Comparison of ENCODE assay signal across 1 cellular context in the genomic region with DNA sequence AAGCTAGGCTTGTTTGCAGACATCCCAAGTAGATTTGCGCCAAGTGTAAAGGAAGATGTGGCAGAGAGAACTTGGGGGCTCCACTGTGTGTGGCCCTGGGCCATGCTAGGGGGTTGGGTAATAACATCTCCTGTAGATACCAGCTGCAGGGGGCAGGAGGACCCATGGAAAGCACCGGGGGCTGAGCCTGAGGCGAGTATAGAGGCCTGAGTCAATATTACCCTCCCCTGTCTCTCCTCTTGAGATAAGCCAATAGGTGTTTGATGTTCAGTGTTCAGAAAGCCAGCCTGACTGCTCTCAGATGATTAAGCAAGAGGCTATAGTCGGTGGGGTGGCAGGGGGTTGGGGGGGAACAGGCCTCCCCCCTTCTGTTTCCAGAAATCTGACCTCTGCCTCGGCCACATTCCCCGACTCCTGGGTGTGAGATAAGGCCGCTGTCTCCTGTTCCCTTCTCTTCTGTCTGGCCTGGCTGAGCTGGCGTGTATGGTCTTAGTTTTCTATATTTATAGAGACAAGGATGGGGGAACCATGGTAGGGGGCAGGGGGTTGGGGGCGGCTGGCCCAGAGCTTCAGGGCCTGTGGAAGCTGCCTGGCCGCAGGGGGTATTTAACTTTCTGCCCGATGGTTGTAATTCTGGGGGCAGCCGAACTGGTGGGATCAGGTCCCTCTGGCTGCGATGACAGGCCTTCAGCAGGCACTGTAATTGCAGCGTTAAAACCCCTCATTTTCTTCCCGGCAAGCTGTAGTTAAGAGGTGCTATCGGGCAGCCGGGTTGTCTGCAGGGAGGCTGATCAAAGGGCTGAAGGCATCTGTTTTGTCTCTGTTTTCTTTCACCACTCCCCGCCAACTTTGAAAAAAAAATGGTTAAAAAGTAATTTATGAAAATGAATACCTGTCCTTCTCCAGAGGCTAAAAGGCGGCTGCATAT.
TF ChIP-seq lines count a peak whose summit lies in the region.

No MANE protein-coding gene starts in this region.

TF ChIP-seq in HEK293, 187 proteins besides CTCF, POLR2A, EP300 and RAD21 (continued from another document):
- TF ChIP-seq, protein P1, sequence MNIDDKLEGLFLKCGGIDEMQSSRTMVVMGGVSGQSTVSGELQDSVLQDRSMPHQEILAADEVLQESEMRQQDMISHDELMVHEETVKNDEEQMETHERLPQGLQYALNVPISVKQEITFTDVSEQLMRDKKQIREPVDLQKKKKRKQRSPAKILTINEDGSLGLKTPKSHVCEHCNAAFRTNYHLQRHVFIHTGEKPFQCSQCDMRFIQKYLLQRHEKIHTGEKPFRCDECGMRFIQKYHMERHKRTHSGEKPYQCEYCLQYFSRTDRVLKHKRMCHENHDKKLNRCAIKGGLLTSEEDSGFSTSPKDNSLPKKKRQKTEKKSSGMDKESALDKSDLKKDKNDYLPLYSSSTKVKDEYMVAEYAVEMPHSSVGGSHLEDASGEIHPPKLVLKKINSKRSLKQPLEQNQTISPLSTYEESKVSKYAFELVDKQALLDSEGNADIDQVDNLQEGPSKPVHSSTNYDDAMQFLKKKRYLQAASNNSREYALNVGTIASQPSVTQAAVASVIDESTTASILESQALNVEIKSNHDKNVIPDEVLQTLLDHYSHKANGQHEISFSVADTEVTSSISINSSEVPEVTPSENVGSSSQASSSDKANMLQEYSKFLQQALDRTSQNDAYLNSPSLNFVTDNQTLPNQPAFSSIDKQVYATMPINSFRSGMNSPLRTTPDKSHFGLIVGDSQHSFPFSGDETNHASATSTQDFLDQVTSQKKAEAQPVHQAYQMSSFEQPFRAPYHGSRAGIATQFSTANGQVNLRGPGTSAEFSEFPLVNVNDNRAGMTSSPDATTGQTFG (tag by site-specific recombination; IDR thresholded peaks at IDR 0.05; ENCODE audit: borderline replicate concordance), result no peak
- TF ChIP-seq, protein P2, sequence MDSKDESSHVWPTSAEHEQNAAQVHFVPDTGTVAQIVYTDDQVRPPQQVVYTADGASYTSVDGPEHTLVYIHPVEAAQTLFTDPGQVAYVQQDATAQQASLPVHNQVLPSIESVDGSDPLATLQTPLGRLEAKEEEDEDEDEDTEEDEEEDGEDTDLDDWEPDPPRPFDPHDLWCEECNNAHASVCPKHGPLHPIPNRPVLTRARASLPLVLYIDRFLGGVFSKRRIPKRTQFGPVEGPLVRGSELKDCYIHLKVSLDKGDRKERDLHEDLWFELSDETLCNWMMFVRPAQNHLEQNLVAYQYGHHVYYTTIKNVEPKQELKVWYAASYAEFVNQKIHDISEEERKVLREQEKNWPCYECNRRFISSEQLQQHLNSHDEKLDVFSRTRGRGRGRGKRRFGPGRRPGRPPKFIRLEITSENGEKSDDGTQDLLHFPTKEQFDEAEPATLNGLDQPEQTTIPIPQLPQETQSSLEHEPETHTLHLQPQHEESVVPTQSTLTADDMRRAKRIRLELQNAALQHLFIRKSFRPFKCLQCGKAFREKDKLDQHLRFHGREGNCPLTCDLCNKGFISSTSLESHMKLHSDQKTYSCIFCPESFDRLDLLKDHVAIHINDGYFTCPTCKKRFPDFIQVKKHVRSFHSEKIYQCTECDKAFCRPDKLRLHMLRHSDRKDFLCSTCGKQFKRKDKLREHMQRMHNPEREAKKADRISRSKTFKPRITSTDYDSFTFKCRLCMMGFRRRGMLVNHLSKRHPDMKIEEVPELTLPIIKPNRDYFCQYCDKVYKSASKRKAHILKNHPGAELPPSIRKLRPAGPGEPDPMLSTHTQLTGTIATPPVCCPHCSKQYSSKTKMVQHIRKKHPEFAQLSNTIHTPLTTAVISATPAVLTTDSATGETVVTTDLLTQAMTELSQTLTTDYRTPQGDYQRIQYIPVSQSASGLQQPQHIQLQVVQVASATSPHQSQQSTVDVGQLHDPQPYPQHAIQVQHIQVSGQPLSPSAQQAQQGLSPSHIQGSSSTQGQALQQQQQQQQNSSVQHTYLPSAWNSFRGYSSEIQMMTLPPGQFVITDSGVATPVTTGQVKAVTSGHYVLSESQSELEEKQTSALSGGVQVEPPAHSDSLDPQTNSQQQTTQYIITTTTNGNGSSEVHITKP (tag by site-specific recombination; IDR thresholded peaks at IDR 0.05), result peak; percentile 77
- TF ChIP-seq KLF9 (tag by site-specific recombination; IDR thresholded peaks at IDR 0.05; ENCODE audit: low read depth) (no peak), ZNF174 (tag by site-specific recombination; IDR thresholded peaks at IDR 0.05) (no peak), ZNF140 (tag by site-specific recombination; IDR thresholded peaks at IDR 0.05) (no peak), MYNN (tag by site-specific recombination; IDR thresholded peaks at IDR 0.05; ENCODE audit: borderline replicate concordance) (no peak), ZNF776 (tag by site-specific recombination; IDR thresholded peaks at IDR 0.05; ENCODE audit: borderline replicate concordance) (no peak), ZNF677 (tag by site-specific recombination; IDR thresholded peaks at IDR 0.05) (no peak), GLIS1 (tag by site-specific recombination; IDR thresholded peaks at IDR 0.05) (peak; percentile 97), GLIS2 (tag by site-specific recombination; IDR thresholded peaks at IDR 0.05) (peak; percentile 59), ZBTB17 (tag by site-specific recombination; IDR thresholded peaks at IDR 0.05) (no peak), ZNF335 (tag by site-specific recombination; conservative IDR thresholded peaks at IDR 0.05) (peak; percentile 55; the same call in 1 of the 2 replicates), ZNF37A (tag by site-specific recombination; IDR thresholded peaks at IDR 0.05) (no peak), ZNF600 (tag by site-specific recombination; IDR thresholded peaks at IDR 0.05) (no peak), SP7 (tag by site-specific recombination; IDR thresholded peaks at IDR 0.05) (peak; percentile 99), OSR2 (tag by site-specific recombination; IDR thresholded peaks at IDR 0.05) (no peak), ZIC2 (tag by site-specific recombination; IDR thresholded peaks at IDR 0.05) (peak; percentile 95), EGR2 (tag by site-specific recombination; IDR thresholded peaks at IDR 0.05; ENCODE audit: low read depth) (no peak), BCL11B (tag by site-specific recombination; IDR thresholded peaks at IDR 0.05; ENCODE audit: low read depth) (no peak), ZNF510 (tag by site-specific recombination; IDR thresholded peaks at IDR 0.05; ENCODE audit: insufficient replicate concordance) (no peak), ZNF501 (tag by site-specific recombination; IDR thresholded peaks at IDR 0.05) (no peak), ZNF132 (tag by site-specific recombination; IDR thresholded peaks at IDR 0.05; ENCODE audit: borderline replicate concordance) (no peak)
- TF ChIP-seq, protein P3, sequence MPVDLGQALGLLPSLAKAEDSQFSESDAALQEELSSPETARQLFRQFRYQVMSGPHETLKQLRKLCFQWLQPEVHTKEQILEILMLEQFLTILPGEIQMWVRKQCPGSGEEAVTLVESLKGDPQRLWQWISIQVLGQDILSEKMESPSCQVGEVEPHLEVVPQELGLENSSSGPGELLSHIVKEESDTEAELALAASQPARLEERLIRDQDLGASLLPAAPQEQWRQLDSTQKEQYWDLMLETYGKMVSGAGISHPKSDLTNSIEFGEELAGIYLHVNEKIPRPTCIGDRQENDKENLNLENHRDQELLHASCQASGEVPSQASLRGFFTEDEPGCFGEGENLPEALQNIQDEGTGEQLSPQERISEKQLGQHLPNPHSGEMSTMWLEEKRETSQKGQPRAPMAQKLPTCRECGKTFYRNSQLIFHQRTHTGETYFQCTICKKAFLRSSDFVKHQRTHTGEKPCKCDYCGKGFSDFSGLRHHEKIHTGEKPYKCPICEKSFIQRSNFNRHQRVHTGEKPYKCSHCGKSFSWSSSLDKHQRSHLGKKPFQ (tag by site-specific recombination; IDR thresholded peaks at IDR 0.05), result no peak
- TF ChIP-seq, protein P4, sequence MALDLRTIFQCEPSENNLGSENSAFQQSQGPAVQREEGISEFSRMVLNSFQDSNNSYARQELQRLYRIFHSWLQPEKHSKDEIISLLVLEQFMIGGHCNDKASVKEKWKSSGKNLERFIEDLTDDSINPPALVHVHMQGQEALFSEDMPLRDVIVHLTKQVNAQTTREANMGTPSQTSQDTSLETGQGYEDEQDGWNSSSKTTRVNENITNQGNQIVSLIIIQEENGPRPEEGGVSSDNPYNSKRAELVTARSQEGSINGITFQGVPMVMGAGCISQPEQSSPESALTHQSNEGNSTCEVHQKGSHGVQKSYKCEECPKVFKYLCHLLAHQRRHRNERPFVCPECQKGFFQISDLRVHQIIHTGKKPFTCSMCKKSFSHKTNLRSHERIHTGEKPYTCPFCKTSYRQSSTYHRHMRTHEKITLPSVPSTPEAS (tag by site-specific recombination; IDR thresholded peaks at IDR 0.05), result no peak
- TF ChIP-seq, protein P5, sequence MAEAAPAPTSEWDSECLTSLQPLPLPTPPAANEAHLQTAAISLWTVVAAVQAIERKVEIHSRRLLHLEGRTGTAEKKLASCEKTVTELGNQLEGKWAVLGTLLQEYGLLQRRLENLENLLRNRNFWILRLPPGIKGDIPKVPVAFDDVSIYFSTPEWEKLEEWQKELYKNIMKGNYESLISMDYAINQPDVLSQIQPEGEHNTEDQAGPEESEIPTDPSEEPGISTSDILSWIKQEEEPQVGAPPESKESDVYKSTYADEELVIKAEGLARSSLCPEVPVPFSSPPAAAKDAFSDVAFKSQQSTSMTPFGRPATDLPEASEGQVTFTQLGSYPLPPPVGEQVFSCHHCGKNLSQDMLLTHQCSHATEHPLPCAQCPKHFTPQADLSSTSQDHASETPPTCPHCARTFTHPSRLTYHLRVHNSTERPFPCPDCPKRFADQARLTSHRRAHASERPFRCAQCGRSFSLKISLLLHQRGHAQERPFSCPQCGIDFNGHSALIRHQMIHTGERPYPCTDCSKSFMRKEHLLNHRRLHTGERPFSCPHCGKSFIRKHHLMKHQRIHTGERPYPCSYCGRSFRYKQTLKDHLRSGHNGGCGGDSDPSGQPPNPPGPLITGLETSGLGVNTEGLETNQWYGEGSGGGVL (tag by site-specific recombination; IDR thresholded peaks at IDR 0.05), result peak; percentile 92
- TF ChIP-seq, protein P6, sequence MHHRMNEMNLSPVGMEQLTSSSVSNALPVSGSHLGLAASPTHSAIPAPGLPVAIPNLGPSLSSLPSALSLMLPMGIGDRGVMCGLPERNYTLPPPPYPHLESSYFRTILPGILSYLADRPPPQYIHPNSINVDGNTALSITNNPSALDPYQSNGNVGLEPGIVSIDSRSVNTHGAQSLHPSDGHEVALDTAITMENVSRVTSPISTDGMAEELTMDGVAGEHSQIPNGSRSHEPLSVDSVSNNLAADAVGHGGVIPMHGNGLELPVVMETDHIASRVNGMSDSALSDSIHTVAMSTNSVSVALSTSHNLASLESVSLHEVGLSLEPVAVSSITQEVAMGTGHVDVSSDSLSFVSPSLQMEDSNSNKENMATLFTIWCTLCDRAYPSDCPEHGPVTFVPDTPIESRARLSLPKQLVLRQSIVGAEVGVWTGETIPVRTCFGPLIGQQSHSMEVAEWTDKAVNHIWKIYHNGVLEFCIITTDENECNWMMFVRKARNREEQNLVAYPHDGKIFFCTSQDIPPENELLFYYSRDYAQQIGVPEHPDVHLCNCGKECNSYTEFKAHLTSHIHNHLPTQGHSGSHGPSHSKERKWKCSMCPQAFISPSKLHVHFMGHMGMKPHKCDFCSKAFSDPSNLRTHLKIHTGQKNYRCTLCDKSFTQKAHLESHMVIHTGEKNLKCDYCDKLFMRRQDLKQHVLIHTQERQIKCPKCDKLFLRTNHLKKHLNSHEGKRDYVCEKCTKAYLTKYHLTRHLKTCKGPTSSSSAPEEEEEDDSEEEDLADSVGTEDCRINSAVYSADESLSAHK (tag by site-specific recombination; IDR thresholded peaks at IDR 0.05), result no peak
- TF ChIP-seq, protein P7, sequence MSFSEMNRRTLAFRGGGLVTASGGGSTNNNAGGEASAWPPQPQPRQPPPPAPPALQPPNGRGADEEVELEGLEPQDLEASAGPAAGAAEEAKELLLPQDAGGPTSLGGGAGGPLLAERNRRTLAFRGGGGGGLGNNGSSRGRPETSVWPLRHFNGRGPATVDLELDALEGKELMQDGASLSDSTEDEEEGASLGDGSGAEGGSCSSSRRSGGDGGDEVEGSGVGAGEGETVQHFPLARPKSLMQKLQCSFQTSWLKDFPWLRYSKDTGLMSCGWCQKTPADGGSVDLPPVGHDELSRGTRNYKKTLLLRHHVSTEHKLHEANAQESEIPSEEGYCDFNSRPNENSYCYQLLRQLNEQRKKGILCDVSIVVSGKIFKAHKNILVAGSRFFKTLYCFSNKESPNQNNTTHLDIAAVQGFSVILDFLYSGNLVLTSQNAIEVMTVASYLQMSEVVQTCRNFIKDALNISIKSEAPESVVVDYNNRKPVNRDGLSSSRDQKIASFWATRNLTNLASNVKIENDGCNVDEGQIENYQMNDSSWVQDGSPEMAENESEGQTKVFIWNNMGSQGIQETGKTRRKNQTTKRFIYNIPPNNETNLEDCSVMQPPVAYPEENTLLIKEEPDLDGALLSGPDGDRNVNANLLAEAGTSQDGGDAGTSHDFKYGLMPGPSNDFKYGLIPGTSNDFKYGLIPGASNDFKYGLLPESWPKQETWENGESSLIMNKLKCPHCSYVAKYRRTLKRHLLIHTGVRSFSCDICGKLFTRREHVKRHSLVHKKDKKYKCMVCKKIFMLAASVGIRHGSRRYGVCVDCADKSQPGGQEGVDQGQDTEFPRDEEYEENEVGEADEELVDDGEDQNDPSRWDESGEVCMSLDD (tag by site-specific recombination; IDR thresholded peaks at IDR 0.05), result no peak
- TF ChIP-seq, protein P8, sequence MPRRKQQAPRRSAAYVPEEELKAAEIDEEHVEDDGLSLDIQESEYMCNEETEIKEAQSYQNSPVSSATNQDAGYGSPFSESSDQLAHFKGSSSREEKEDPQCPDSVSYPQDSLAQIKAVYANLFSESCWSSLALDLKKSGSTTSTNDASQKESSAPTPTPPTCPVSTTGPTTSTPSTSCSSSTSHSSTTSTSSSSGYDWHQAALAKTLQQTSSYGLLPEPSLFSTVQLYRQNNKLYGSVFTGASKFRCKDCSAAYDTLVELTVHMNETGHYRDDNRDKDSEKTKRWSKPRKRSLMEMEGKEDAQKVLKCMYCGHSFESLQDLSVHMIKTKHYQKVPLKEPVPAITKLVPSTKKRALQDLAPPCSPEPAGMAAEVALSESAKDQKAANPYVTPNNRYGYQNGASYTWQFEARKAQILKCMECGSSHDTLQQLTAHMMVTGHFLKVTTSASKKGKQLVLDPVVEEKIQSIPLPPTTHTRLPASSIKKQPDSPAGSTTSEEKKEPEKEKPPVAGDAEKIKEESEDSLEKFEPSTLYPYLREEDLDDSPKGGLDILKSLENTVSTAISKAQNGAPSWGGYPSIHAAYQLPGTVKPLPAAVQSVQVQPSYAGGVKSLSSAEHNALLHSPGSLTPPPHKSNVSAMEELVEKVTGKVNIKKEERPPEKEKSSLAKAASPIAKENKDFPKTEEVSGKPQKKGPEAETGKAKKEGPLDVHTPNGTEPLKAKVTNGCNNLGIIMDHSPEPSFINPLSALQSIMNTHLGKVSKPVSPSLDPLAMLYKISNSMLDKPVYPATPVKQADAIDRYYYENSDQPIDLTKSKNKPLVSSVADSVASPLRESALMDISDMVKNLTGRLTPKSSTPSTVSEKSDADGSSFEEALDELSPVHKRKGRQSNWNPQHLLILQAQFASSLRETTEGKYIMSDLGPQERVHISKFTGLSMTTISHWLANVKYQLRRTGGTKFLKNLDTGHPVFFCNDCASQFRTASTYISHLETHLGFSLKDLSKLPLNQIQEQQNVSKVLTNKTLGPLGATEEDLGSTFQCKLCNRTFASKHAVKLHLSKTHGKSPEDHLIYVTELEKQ (tag by site-specific recombination; IDR thresholded peaks at IDR 0.05; ENCODE audit: borderline replicate concordance), result 0 out of 2 replicates have a peak, but pooled peaks have one; percentile 33
